10 cellular contexts compared by ENCODE assay signal in genomic region chr13:38223093-38223492, GRCh38.
DNase-seq lines count a peak whose midpoint lies in the region; ATAC-seq and TF ChIP-seq lines count a peak whose summit lies in the region.
"Had no signal": no experiment of that assay in that cellular context is flagged by ENCODE, and none has a peak within 500 bp of the region (broad histone marks: within the 10 kb centered on the region; RNA-seq: fewer than 3 reads in every experiment).

No MANE protein-coding gene starts in this region.

- no peaks in the 10 kb centered on the region for H3K27me3 ChIP-seq in A673 (replicated peaks; ENCODE audit: insufficient read depth, low read depth, low read length, poor library complexity)
- no peaks in the 10 kb centered on the region for H3K27me3 ChIP-seq in HAP-1 (ENCODE audit: low read depth)
- no peaks in the 10 kb centered on the region for H3K27me3 ChIP-seq in SK-N-SH (ENCODE audit: insufficient read depth)
- no peaks in the 10 kb centered on the region for H3K27me3 ChIP-seq in hepatocyte

- H3K4me2 ChIP-seq in SK-N-SH: no peak overlapping the region
- no peak overlapping the region for H3K4me2 ChIP-seq in hepatocyte

- H3K9ac ChIP-seq in SK-N-SH: no peak overlapping the region

- H3K9me3 Mint-ChIP-seq in T-helper 2 cell treated with Interferon-gamma antibody and Interleukin-4, amounts not matched to agents 5 μg/mL and 100 μg/mL, for 36 hours: peaks cover 7% of the 10 kb centered on the region

- TF ChIP-seq CTCF in A673 (conservative IDR thresholded peaks at IDR 0.05; ENCODE audit: low read depth, low read length) (peak; percentile 59), SK-N-SH (IDR thresholded peaks at IDR 0.05) (peak; percentile 35), hepatocyte (IDR thresholded peaks at IDR 0.05; ENCODE audit: poor library complexity) (peak; percentile 30)

- DNase-seq in A673 (ENCODE audit: low spot score) (peak; percentile 70), HAP-1 (ENCODE audit: low spot score in 2 of 2) (peak; percentile 51 to 60), SK-N-SH (no peak), hepatocyte (ENCODE audit: low spot score) (peak; percentile 19), SK-N-DZ (ENCODE audit: low spot score) (no peak)
- DNase-seq in T-helper 2 cell treated with Interferon-gamma antibody and Interleukin-4, amounts not matched to agents 5 μg/mL and 100 μg/mL, for 36 hours (ENCODE audit: low spot score): no peak
- DNase-seq: naive thymus-derived CD8-positive, alpha-beta T cell had no signal

- no peak overlapping the region for H3K4me3 Mint-ChIP-seq in T-helper 2 cell treated with Interferon-gamma antibody and Interleukin-4, amounts not matched to agents 5 μg/mL and 100 μg/mL, for 36 hours
- H3K4me3 Mint-ChIP-seq: dendritic cell treated with granulocyte-macrophage colony-stimulating factor and Interleukin-4, amounts not matched to agents 40 ng/mL and 50 ng/mL, for 4 days; naive thymus-derived CD8-positive, alpha-beta T cell had no signal

- no peak overlapping the region for H2AFZ ChIP-seq in SK-N-SH (ENCODE audit: low read depth)
- H2AFZ ChIP-seq in hepatocyte: no peak overlapping the region

- H3K27ac ChIP-seq in A673 (ENCODE audit: low read depth, low read length, poor library complexity, severe bottlenecking): no peak overlapping the region
- no peak overlapping the region for H3K27ac ChIP-seq in SK-N-SH (ENCODE audit: low read depth in 2 of 2, low read length in 1 of 2)
- H3K27ac ChIP-seq in hepatocyte: no peak overlapping the region

- BruUV-seq in A673 (replicated peaks; lab: Mats Ljungman, UMichigan): no TSS peak

- H3K36me3 ChIP-seq in A673 (ENCODE audit: insufficient read depth, low read length, poor library complexity, severe bottlenecking): no peaks in the 10 kb centered on the region
- H3K36me3 ChIP-seq in HAP-1 (replicated peaks): no peaks in the 10 kb centered on the region
- H3K36me3 ChIP-seq in SK-N-SH (replicated peaks in 1 of 2; ENCODE audit: control insufficient read depth in 1 of 2, insufficient read depth in 2 of 2, low read length in 1 of 2): no peaks in the 10 kb centered on the region
- H3K36me3 ChIP-seq in hepatocyte (replicated peaks; ENCODE audit: insufficient read depth, low read depth): no peaks in the 10 kb centered on the region

- H3K27me3 Mint-ChIP-seq in T-helper 2 cell treated with Interferon-gamma antibody and Interleukin-4, amounts not matched to agents 5 μg/mL and 100 μg/mL, for 36 hours (ENCODE audit: low read depth): no peaks in the 10 kb centered on the region
- H3K27me3 Mint-ChIP-seq: dendritic cell treated with granulocyte-macrophage colony-stimulating factor and Interleukin-4, amounts not matched to agents 40 ng/mL and 50 ng/mL, for 4 days had no signal

- H3K4me1 Mint-ChIP-seq in T-helper 2 cell treated with Interferon-gamma antibody and Interleukin-4, amounts not matched to agents 5 μg/mL and 100 μg/mL, for 36 hours (ENCODE audit: low read depth): no peaks in the 10 kb centered on the region
- H3K4me1 Mint-ChIP-seq: naive thymus-derived CD8-positive, alpha-beta T cell had no signal

- H4K20me1 ChIP-seq in SK-N-SH (ENCODE audit: insufficient read depth): no peaks in the 10 kb centered on the region
- H4K20me1 ChIP-seq in hepatocyte (ENCODE audit: insufficient read depth, poor library complexity, severe bottlenecking): no peaks in the 10 kb centered on the region

- no peaks in the 10 kb centered on the region for H3K9me2 ChIP-seq in SK-N-SH
- H3K9me2 ChIP-seq in hepatocyte (replicated peaks; ENCODE audit: insufficient read depth): no peaks in the 10 kb centered on the region

- ATAC-seq in GM18909 (IDR thresholded peaks at IDR 0.05; ENCODE audit: poor library complexity, unreplicated experiment): no peak
- ATAC-seq in GM19467 (IDR thresholded peaks at IDR 0.05; ENCODE audit: unreplicated experiment): no peak
- ATAC-seq: naive thymus-derived CD8-positive, alpha-beta T cell had no signal

- H3K79me2 ChIP-seq in SK-N-SH (ENCODE audit: insufficient read depth) (no peaks in the 10 kb centered on the region), hepatocyte (no peaks in the 10 kb centered on the region)

- H3K4me1 ChIP-seq in A673 (ENCODE audit: insufficient read depth, low read length, poor library complexity, severe bottlenecking): no peaks in the 10 kb centered on the region
- H3K4me1 ChIP-seq in HAP-1: no peaks in the 10 kb centered on the region
- no peaks in the 10 kb centered on the region for H3K4me1 ChIP-seq in SK-N-SH (ENCODE audit: control insufficient read depth in 1 of 2, insufficient read depth in 2 of 2, low read depth in 1 of 2, low read length in 1 of 2)
- H3K4me1 ChIP-seq in hepatocyte (ENCODE audit: insufficient read depth): no peaks in the 10 kb centered on the region

- peak; percentile 42 for TF ChIP-seq RAD21 in SK-N-SH (IDR thresholded peaks at IDR 0.05; ENCODE audit: low read length)

- H3K9me3 ChIP-seq in A673 (ENCODE audit: low read depth, low read length, poor library complexity, severe bottlenecking): no peaks in the 10 kb centered on the region
- H3K9me3 ChIP-seq in HAP-1: no peaks in the 10 kb centered on the region
- no peaks in the 10 kb centered on the region for H3K9me3 ChIP-seq in SK-N-SH
- H3K9me3 ChIP-seq in hepatocyte (ENCODE audit: low read depth): no peaks in the 10 kb centered on the region

- H3K4me3 ChIP-seq in A673 (ENCODE audit: low read depth, low read length, poor library complexity, severe bottlenecking): no peak overlapping the region
- no peak overlapping the region for H3K4me3 ChIP-seq in HAP-1
- H3K4me3 ChIP-seq in SK-N-SH (ENCODE audit: low read depth in 2 of 2, low read length in 1 of 2): no peak overlapping the region
- no peak overlapping the region for H3K4me3 ChIP-seq in hepatocyte

- 18% methylated on average over 1 of the region's 1 CpG for WGBS in SK-N-SH (ENCODE audit: low lambda C conversion rate)
- WGBS in hepatocyte (ENCODE audit: low lambda C conversion rate, missing lambda C conversion rate): 32% methylated on average over 1 of the region's 1 CpG

- no peaks in the 10 kb centered on the region for H3K36me3 Mint-ChIP-seq in T-helper 2 cell treated with Interferon-gamma antibody and Interleukin-4, amounts not matched to agents 5 μg/mL and 100 μg/mL, for 36 hours (ENCODE audit: low read depth)

- no peak overlapping the region for H3K27ac Mint-ChIP-seq in T-helper 2 cell treated with Interferon-gamma antibody and Interleukin-4, amounts not matched to agents 5 μg/mL and 100 μg/mL, for 36 hours
- H3K27ac Mint-ChIP-seq: dendritic cell treated with granulocyte-macrophage colony-stimulating factor and Interleukin-4, amounts not matched to agents 40 ng/mL and 50 ng/mL, for 4 days; naive thymus-derived CD8-positive, alpha-beta T cell had no signal

- POLR2A ChIA-PET in A673 (lab: Charles Lee; ENCODE audit: low non-redundant PET) (no interaction called here), SK-N-SH (lab: Yijun Ruan, JAX) (no interaction called here)

- H3F3A ChIP-seq in SK-N-SH (replicated peaks; ENCODE audit: insufficient read depth): no peaks in the 10 kb centered on the region

- in situ Hi-C loops in HAP-1 (cut with MboI; ENCODE audit: low sequenced_read_pairs): no loop called here

- CTCF ChIA-PET in A673 (lab: Charles Lee): interaction anchor here (1.2 kb wide), 2 partner anchors 353 to 582 kb away, joined by 6 read pairs; no protein-coding TSS in a partner anchor
- CTCF ChIA-PET in SK-N-SH (lab: Yijun Ruan, JAX): no interaction called here

- intact Hi-C loops in A673 (cut with micrococcal nuclease; ENCODE audit: unreplicated experiment): loop anchor here (1.0 to 5.0 kb wide), 3 partner anchors 238 to 581 kb away; no protein-coding TSS in a partner anchor

- no peak for TF ChIP-seq EP300 in SK-N-SH (IDR thresholded peaks at IDR 0.05; ENCODE audit: borderline replicate concordance in 1 of 2, low read depth in 1 of 2, low read length in 1 of 2)

TF ChIP-seq in SK-N-SH, 30 proteins besides CTCF, POLR2A, EP300 and RAD21:
- no peak for TF ChIP-seq MAX (IDR thresholded peaks at IDR 0.05; ENCODE audit: low read depth)
- TF ChIP-seq SMC3 (IDR thresholded peaks at IDR 0.05; ENCODE audit: low read depth, low read length): 0 out of 2 replicates have a peak, but pooled peaks have one; percentile 13

Comparison
In these comparisons a context has a peak if more than half of its experiments do, and no peak if none do; other contexts are left out.
1. DNase-seq: peak in A673 (single experiment), HAP-1 (2 of 2) and hepatocyte (single experiment); none in SK-N-SH (single experiment), SK-N-DZ (single experiment) and T-helper 2 cell treated with Interferon-gamma antibody and Interleukin-4, amounts not matched to agents 5 μg/mL and 100 μg/mL, for 36 hours (single experiment).
2. Peak in every context shown above with its lines, with median percentiles within 50 percentile points of each other: CTCF ChIP-seq.